Comparison of ENCODE assay signal across 8 cellular contexts in the genomic region with DNA sequence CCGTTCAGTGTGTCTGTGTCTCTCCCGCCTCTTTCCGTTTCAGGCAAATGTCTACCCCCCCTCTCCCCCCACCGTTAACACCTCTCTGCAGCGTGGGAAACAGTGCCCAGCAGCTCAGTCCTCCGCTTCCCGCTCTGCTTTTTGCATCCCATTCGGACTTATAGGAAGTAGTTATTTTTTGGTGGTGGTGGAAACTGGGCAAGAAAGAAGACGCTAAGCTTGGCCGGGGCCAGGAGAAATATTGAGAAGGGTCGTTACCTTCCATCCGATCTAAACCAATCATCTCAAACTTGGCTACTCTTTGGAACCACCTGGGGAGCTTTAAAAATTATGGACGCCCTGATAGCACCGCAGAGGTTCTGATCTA. TPM values are rescaled to one million over a fixed set of nuclear protein-coding genes. Genes with fewer than 3 reads are reported as not detected.
A peak's percentile ranks its signal among the peaks of the same experiment; 100 is the strongest.
DNase-seq lines count a peak whose midpoint lies in the region; ATAC-seq and TF ChIP-seq lines count a peak whose summit lies in the region.

No MANE protein-coding gene starts in this region.

- H3K4ac ChIP-seq in trophoblast cell (ENCODE audit: low read depth, low read length) = no peak overlapping the region

- no peak overlapping the region for H4K8ac ChIP-seq in trophoblast cell (ENCODE audit: low read depth, low read length)

- no peak overlapping the region for H2BK5ac ChIP-seq in trophoblast cell (ENCODE audit: low read depth, low read length, poor library complexity)

- H4K12ac ChIP-seq in trophoblast cell (ENCODE audit: low read depth, low read length) = no peak overlapping the region

- H3K79me1 ChIP-seq in trophoblast cell (ENCODE audit: low read length) = no peaks in the 10 kb centered on the region

- intact Hi-C loops in posterior vena cava (cut with DNase I) = no loop called here
- intact Hi-C loops in lower leg skin (cut with DNase I; ENCODE audit: low total_unique reads) = no loop called here

- peak overlapping the region; percentile 57 for H3K4me2 ChIP-seq in trophoblast cell (ENCODE audit: low read length)

- TF ChIP-seq POLR2A in lower leg skin (IDR thresholded peaks at IDR 0.05) = no peak

- no peak overlapping the region for H3K23ac ChIP-seq in trophoblast cell (ENCODE audit: low read length)

- DNase-seq in NCI-H69 (lab: John Stamatoyannopoulos, UW) (peak; percentile 71), endothelial cell (ENCODE audit: low spot score) (no peak), trophoblast cell (no peak), posterior vena cava (ENCODE audit: low spot score) (no peak), NCI-H446 (lab: John Stamatoyannopoulos, UW) (no peak), lower leg skin (ENCODE audit: low spot score in 2 of 2) (no peak)

- peak overlapping the region; percentile 45 for H3K4me3 Mint-ChIP-seq in endothelial cell (ENCODE audit: unreplicated experiment)

- TF ChIP-seq CTCF in endothelial cell (IDR thresholded peaks at IDR 0.05; ENCODE audit: unreplicated experiment) = no peak
- TF ChIP-seq CTCF in lower leg skin (IDR thresholded peaks at IDR 0.05) = no peak

- H2BK12ac ChIP-seq in trophoblast cell (ENCODE audit: low read length) = no peak overlapping the region

- no peak overlapping the region for H2AK5ac ChIP-seq in trophoblast cell (ENCODE audit: low read length)

- H3K36me3 Mint-ChIP-seq in endothelial cell (ENCODE audit: low read depth, unreplicated experiment) = no peaks in the 10 kb centered on the region

- peaks cover 9% of the 10 kb centered on the region for H3K27me3 Mint-ChIP-seq in endothelial cell (ENCODE audit: unreplicated experiment)

- H3K9ac ChIP-seq in trophoblast cell (ENCODE audit: low read length) = no peak overlapping the region

- H3K9me3 ChIP-seq in trophoblast cell (ENCODE audit: insufficient read depth, low read depth, low read length) = no peaks in the 10 kb centered on the region

- H3K14ac ChIP-seq in trophoblast cell (ENCODE audit: low read length) = no peak overlapping the region

- H3K18ac ChIP-seq in trophoblast cell (ENCODE audit: low read length) = no peak overlapping the region

- no peak overlapping the region for H2AFZ ChIP-seq in trophoblast cell (ENCODE audit: insufficient read depth, low read length, poor library complexity)

- H3K36me3 ChIP-seq in trophoblast cell (ENCODE audit: control insufficient read depth in 1 of 2, insufficient read depth in 2 of 2, low read length in 2 of 2) = no peaks in the 10 kb centered on the region

- peaks cover 6 to 7% of the 10 kb centered on the region in 2 experiments for H3K4me1 ChIP-seq in trophoblast cell (ENCODE audit: control insufficient read depth in 1 of 2, insufficient read depth in 2 of 2, low read length in 2 of 2)

- ATAC-seq in GM18511 (IDR thresholded peaks at IDR 0.05; ENCODE audit: unreplicated experiment) = peak; percentile 9
- ATAC-seq in HG03025 (IDR thresholded peaks at IDR 0.05; ENCODE audit: low FRiP score, unreplicated experiment) = no peak

- peaks cover 43% of the 10 kb centered on the region for H3K27me3 ChIP-seq in trophoblast cell (ENCODE audit: insufficient read depth, low read length)

- H3K4me3 ChIP-seq in trophoblast cell (ENCODE audit: low read depth, low read length) (no peak overlapping the region), lower leg skin (ENCODE audit: low read depth, poor library complexity, severe bottlenecking) (no peak overlapping the region)

- H3K27ac Mint-ChIP-seq in endothelial cell (ENCODE audit: unreplicated experiment) = no peak overlapping the region

- peaks cover 7% of the 10 kb centered on the region for H3K4me1 Mint-ChIP-seq in endothelial cell (ENCODE audit: unreplicated experiment)

- H3K27ac ChIP-seq in trophoblast cell (ENCODE audit: low read depth, low read length) = no peak overlapping the region

- no peaks in the 10 kb centered on the region for H3K79me2 ChIP-seq in trophoblast cell (ENCODE audit: control insufficient read depth, insufficient read depth, low read length, poor library complexity)

- WGBS in trophoblast cell (ENCODE audit: extremely low coverage, insufficient coverage, insufficient read length) = no CpG with 5 or more reads among the region's 14 CpGs
- 11 to 13% methylated on average over 14 of the region's 14 CpGs for WGBS in lower leg skin, 2 donors

- no peak overlapping the region for H2BK120ac ChIP-seq in trophoblast cell (ENCODE audit: insufficient read depth, low read length, poor library complexity)

- no peak overlapping the region for H4K91ac ChIP-seq in trophoblast cell (ENCODE audit: low read depth, low read length)

- H3K9me3 Mint-ChIP-seq in endothelial cell (ENCODE audit: unreplicated experiment) = no peaks in the 10 kb centered on the region

RNA-seq across cellular contexts. Expression of a gene that starts 0.5 kb away (rescaled TPM):
- total RNA-seq in endothelial cell (ENCODE audit: unreplicated experiment) (not detected), posterior vena cava (10 to 100 TPM in 1 of 2 donors, 1 to 10 TPM in 1; 6.6 to 15.7 TPM), lower leg skin (10 to 100 TPM; 19.8 to 46.7 (median 29.9) TPM)
- 0.01 and 0.03 TPM in 2 replicates for polyA plus RNA-seq in trophoblast cell (2013)
